Comparison of ENCODE assay signal across 23 cellular contexts in the genomic region with DNA sequence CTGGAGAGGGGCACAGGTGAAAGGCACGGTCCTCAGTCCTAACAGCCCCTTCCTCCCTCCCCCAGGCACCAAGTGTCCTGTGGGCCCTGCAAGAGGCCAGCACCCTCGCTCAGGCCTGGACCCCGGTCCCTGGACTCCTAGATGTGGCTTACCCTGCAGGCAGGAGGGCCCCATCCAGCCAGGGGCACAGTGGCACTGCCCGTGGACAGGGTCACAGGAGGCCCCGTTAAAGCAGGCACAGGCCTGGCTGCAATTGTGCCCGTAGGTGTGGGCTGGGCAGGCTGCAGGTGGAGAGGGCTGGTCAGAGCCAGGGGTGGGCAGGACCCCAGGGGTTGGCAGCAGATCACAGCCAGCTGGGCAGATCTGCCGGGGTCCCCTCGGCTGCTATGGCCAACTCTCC. TPM values are rescaled to one million over a fixed set of nuclear protein-coding genes. Genes with fewer than 3 reads are reported as not detected.
"Had no signal": no experiment of that assay in that cellular context is flagged by ENCODE, and none has a peak within 500 bp of the region (broad histone marks: within the 10 kb centered on the region; RNA-seq: fewer than 3 reads in every experiment).

No MANE protein-coding gene starts in this region.

- H3K36me3 ChIP-seq: colonic mucosa had no signal

- H2AFZ ChIP-seq: hepatocyte had no signal

- H3K4me1 ChIP-seq: colonic mucosa, foreskin keratinocyte, gastroesophageal sphincter, heart left ventricle, left lung had no signal

- H3K79me2 ChIP-seq: hepatocyte had no signal

- DNase-seq: colonic mucosa; cortex of kidney; effector CD8-positive, alpha-beta T cell; foreskin keratinocyte; heart left ventricle; hypothalamus; immature natural killer cell; islet precursor cell; kidney; kidney glomerular epithelial cell; left lung; left ventricle myocardium superior; lower lobe of right lung; mesenchymal stem cell; midbrain; naive thymus-derived CD4-positive, alpha-beta T cell had no signal

- H3K4me3 Mint-ChIP-seq: dendritic cell treated with granulocyte-macrophage colony-stimulating factor and Interleukin-4, amounts not matched to agents 40 ng/mL and 50 ng/mL, for 4 days; immature natural killer cell; naive thymus-derived CD4-positive, alpha-beta T cell had no signal

- H3K27ac ChIP-seq: colonic mucosa, esophagus muscularis mucosa, foreskin keratinocyte, gastroesophageal sphincter, heart left ventricle, hepatocyte, left lung, lower lobe of right lung had no signal

- H3K27me3 Mint-ChIP-seq: dendritic cell treated with granulocyte-macrophage colony-stimulating factor and Interleukin-4, amounts not matched to agents 40 ng/mL and 50 ng/mL, for 4 days; naive thymus-derived CD4-positive, alpha-beta T cell had no signal

- FAIRE-seq: endothelial cell of umbilical vein, frontal cortex, kidney had no signal

- H3K4me3 ChIP-seq: colonic mucosa, esophagus muscularis mucosa, gastroesophageal sphincter, heart left ventricle, hepatocyte, left lung, lower lobe of right lung had no signal

- H3K4me1 Mint-ChIP-seq: immature natural killer cell had no signal

- H3K9me3 ChIP-seq: colonic mucosa, esophagus muscularis mucosa, gastroesophageal sphincter, heart left ventricle, left lung, lower lobe of right lung had no signal

- H3K4me2 ChIP-seq: hepatocyte had no signal

- ATAC-seq: foreskin keratinocyte; gastroesophageal sphincter; heart left ventricle; left lung; left ventricle myocardium superior; lower lobe of right lung; naive thymus-derived CD4-positive, alpha-beta T cell had no signal

- H3K27me3 ChIP-seq: colonic mucosa, esophagus muscularis mucosa, foreskin keratinocyte, gastroesophageal sphincter, heart left ventricle, hepatocyte, left lung had no signal

- H3K9me3 Mint-ChIP-seq: dendritic cell treated with granulocyte-macrophage colony-stimulating factor and Interleukin-4, amounts not matched to agents 40 ng/mL and 50 ng/mL, for 4 days; immature natural killer cell; naive thymus-derived CD4-positive, alpha-beta T cell had no signal

- H3K36me3 Mint-ChIP-seq: immature natural killer cell; naive thymus-derived CD4-positive, alpha-beta T cell had no signal

- H3K27ac Mint-ChIP-seq: dendritic cell treated with granulocyte-macrophage colony-stimulating factor and Interleukin-4, amounts not matched to agents 40 ng/mL and 50 ng/mL, for 4 days; immature natural killer cell; naive thymus-derived CD4-positive, alpha-beta T cell had no signal

RNA-seq across cellular contexts. Expression of gene ARHGEF16, which starts 44.5 kb away (rescaled TPM):
- total RNA-seq: frontal cortex, mononuclear cell had no signal
- polyA plus RNA-seq: immature natural killer cell; naive thymus-derived CD4-positive, alpha-beta T cell had no signal
